1 cellular context compared by ENCODE assay signal in the genomic region with DNA sequence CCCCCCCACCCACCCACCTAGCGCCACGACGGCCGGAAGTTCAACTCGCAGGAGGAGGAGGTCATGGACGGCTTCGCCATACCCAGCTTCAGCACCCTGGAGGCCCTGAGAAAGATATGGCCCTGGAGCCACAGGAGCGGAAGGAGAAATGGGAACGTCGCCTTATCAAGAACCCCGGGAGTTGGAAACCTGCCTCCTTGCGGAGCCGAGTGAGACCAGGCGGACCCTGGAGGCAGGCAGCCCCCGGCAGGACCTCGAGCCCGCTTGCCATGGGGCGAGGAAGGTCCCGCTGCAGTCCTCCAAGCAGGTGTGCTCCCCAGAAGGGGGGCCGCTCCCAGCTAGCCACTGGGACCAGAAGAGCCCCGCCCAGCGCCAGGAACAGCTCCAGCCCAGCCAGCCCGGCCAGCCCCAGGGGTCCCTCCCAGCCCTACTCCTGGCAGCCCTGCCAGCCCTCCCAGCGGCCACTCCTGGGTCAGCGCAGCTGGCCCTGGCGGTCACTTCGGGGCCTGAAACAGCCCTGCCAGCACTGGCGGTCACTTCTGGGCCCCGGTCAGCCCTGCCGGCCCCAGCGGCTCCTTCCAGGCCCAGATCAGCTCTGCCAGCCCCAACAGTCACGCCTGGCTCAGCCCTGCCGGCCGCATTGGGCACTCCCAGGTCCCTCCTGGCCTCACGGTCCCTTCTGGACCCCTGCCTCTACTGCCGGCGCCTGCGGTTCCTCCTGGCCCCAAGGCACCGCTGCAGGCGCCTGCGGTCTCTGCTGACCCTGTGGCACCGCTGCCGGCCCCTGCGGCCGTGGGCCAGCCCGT.
TF ChIP-seq lines count a peak whose summit lies in the region.

No MANE protein-coding gene starts in this region.

TF ChIP-seq in A549, 52 proteins besides CTCF, POLR2A, EP300 and RAD21 (continued from another document):
- TF ChIP-seq MYC (IDR thresholded peaks at IDR 0.05; ENCODE audit: borderline replicate concordance, low read length) (no peak), NR3C1 (IDR thresholded peaks at IDR 0.05) (no peak), GATA3 (IDR thresholded peaks at IDR 0.05; ENCODE audit: borderline replicate concordance) (no peak), TFCP2L1 (CRISPR knock-in tag; IDR thresholded peaks at IDR 0.05) (no peak), TP53 (CRISPR knock-in tag; IDR thresholded peaks at IDR 0.05) (no peak), ZNF302 (CRISPR knock-in tag; IDR thresholded peaks at IDR 0.05) (no peak), RCOR1 (IDR thresholded peaks at IDR 0.05; ENCODE audit: low read depth, low read length) (no peak), HOXB13 (CRISPR knock-in tag; IDR thresholded peaks at IDR 0.05; ENCODE audit: low read depth) (no peak), EHMT2 (IDR thresholded peaks at IDR 0.05; ENCODE audit: low read depth) (no peak), SREBF2 (IDR thresholded peaks at IDR 0.05) (no peak)
- TF ChIP-seq, protein P1, sequence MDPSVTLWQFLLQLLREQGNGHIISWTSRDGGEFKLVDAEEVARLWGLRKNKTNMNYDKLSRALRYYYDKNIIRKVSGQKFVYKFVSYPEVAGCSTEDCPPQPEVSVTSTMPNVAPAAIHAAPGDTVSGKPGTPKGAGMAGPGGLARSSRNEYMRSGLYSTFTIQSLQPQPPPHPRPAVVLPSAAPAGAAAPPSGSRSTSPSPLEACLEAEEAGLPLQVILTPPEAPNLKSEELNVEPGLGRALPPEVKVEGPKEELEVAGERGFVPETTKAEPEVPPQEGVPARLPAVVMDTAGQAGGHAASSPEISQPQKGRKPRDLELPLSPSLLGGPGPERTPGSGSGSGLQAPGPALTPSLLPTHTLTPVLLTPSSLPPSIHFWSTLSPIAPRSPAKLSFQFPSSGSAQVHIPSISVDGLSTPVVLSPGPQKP (IDR thresholded peaks at IDR 0.05; ENCODE audit: low read depth, low read length) = no peak
